ENCODE assay signal across 8 cellular contexts in the genomic region with DNA sequence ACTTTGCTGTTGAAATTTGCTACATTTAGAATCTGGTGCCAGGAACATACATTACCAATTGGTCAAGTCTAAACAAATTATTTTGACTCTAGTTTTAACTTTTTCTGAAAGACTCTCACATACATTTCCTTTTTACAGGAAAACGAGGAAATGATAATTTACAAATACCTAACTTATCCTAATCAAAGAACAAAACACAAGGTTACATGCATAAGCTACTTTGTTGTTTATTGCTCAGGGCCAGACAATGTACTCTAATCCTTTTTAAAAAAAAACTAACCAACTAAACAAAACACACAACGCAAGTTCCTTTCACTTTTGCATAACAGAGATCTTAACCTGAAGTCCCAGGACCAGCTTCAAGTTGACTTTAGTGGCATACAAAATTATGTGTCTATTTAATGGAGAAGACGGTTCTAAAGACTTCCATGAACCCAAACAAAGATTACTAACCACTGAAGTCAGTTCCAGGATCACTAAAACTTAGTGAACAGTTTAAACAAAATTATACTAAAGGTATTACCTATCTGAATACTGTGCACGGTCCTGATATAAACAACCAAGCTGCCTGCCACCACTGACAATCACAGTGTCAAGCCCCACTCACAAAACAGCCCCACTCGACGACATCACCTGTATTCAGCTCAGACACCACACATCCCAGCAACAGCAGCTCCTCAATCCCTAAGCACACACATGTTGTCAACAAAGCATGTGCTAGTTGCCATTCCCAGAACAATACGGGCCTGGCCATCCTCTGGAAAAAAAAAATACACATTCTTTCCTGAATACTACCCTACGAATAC. TPM values are rescaled to one million over a fixed set of nuclear protein-coding genes. Genes with fewer than 3 reads are reported as not detected.
A peak's percentile ranks its signal among the peaks of the same experiment; 100 is the strongest.
DNase-seq lines count a peak whose midpoint lies in the region; ATAC-seq and TF ChIP-seq lines count a peak whose summit lies in the region.

No MANE protein-coding gene starts in this region.

- H3K9me3 ChIP-seq in CD4-positive, alpha-beta memory T cell (ENCODE audit: control insufficient read depth in 1 of 2, low read length in 2 of 2), result no peaks in the 10 kb centered on the region

- peak overlapping the region; percentile 48 to 52 for H3K4me3 ChIP-seq in CD4-positive, alpha-beta memory T cell (ENCODE audit: low read length in 2 of 2)

- H3K27ac Mint-ChIP-seq in CD4-positive, alpha-beta memory T cell, result peak overlapping the region; percentile 91 to 97 (median 95)
- peak overlapping the region; percentile 85 to 97 for H3K27ac Mint-ChIP-seq in natural killer cell

- peak overlapping the region; percentile 66 for H3K27ac ChIP-seq in CD4-positive, alpha-beta memory T cell (ENCODE audit: low read depth, low read length)
- H3K27ac ChIP-seq in cingulate gyrus (ENCODE audit: low read depth, low read length), result peak overlapping the region; percentile 85

- no peak for TF ChIP-seq CTCF in natural killer cell (IDR thresholded peaks at IDR 0.05)

- H3K4me1 ChIP-seq in CD4-positive, alpha-beta memory T cell (ENCODE audit: insufficient read depth, low read length), result peaks cover 66% of the 10 kb centered on the region

- no peaks in the 10 kb centered on the region for H3K27me3 Mint-ChIP-seq in CD4-positive, alpha-beta memory T cell
- H3K27me3 Mint-ChIP-seq in natural killer cell (ENCODE audit: low read depth in 2 of 2), result no peaks in the 10 kb centered on the region

- intact Hi-C loops in CD4-positive, alpha-beta memory T cell (cut with micrococcal nuclease), result loop anchor here (2.0 to 5.0 kb wide), 2 partner anchors 29 to 317 kb away; partner anchors contain the start of gene SPOP
- intact Hi-C loops in natural killer cell (cut with micrococcal nuclease), result loop anchor here (10.0 kb wide), 1 partner anchor 135 kb away; no protein-coding TSS in a partner anchor

- no peaks in the 10 kb centered on the region for H3K9me3 Mint-ChIP-seq in CD4-positive, alpha-beta memory T cell
- no peaks in the 10 kb centered on the region for H3K9me3 Mint-ChIP-seq in natural killer cell

- CTCF ChIA-PET in CD4-positive, alpha-beta memory T cell (lab: Charles Lee; ENCODE audit: partially characterized antibody), result interaction anchor here (1.1 to 8.4 kb wide), 9 partner anchors 8 to 197 kb away, joined by 3 to 59 read pairs (median 4); no protein-coding TSS in a partner anchor

- H3K36me3 ChIP-seq in CD4-positive, alpha-beta memory T cell (ENCODE audit: insufficient read depth, low read length), result no peaks in the 10 kb centered on the region

- peaks cover 40 to 66% (median 53%) of the 10 kb centered on the region in 4 donors for H3K4me1 Mint-ChIP-seq in CD4-positive, alpha-beta memory T cell
- H3K4me1 Mint-ChIP-seq in natural killer cell, result peaks cover 48 to 49% of the 10 kb centered on the region in 2 donors

- POLR2A ChIA-PET in CD4-positive, alpha-beta memory T cell (lab: Charles Lee; ENCODE audit: partially characterized antibody), result interaction anchor here (0.9 to 8.1 kb wide), 13 partner anchors 8 to 349 kb away, joined by 3 to 197 read pairs (median 6); partner anchors contain the start of gene PHB1

- peak overlapping the region; percentile 88 to 95 (median 92) for H3K4me3 Mint-ChIP-seq in CD4-positive, alpha-beta memory T cell
- peak overlapping the region; percentile 86 for H3K4me3 Mint-ChIP-seq in natural killer cell

- ATAC-seq in natural killer cell, result no peak

- DNase-seq in CD4-positive, alpha-beta memory T cell, result peak in 4 of 5 donors; percentile 31 to 35 (median 32)
- DNase-seq in M059J (ENCODE audit: low read depth), result peak; percentile 24
- DNase-seq in natural killer cell, result no peak
- no peak for DNase-seq in T1000 (lab: John Stamatoyannopoulos, UW)
- no peak for DNase-seq in COR-L47 (lab: John Stamatoyannopoulos, UW)
- no peak for DNase-seq in globus pallidus (ENCODE audit: low spot score)
- no peak for DNase-seq in Kasumi-1 (lab: John Stamatoyannopoulos, UW)

- H3K36me3 Mint-ChIP-seq in CD4-positive, alpha-beta memory T cell, result peaks cover 0 to 10% of the 10 kb centered on the region in 2 donors
- no peaks in the 10 kb centered on the region for H3K36me3 Mint-ChIP-seq in natural killer cell

- no peaks in the 10 kb centered on the region for H3K27me3 ChIP-seq in CD4-positive, alpha-beta memory T cell (ENCODE audit: insufficient read depth, low read length)

RNA-seq across cellular contexts. Expression of gene ZNF652, which starts 1.9 kb away (rescaled TPM):
- total RNA-seq in CD4-positive, alpha-beta memory T cell, result 10 to 100 TPM; 64.2 to 68.6 TPM
- polyA plus RNA-seq in CD4-positive, alpha-beta memory T cell, result 10 to 100 TPM; 13.1 to 28.4 TPM
- 12.3 and 19.1 TPM in 2 replicates for total RNA-seq in M059J (2014; rRNA removed; shearing (Covaris generic))
- total RNA-seq in natural killer cell, result 10 to 100 TPM; 53.8 to 79.1 (median 73.3) TPM

RNA-seq across cellular contexts. Expression of gene PHB1, which starts 54.5 kb away (rescaled TPM):
- total RNA-seq in CD4-positive, alpha-beta memory T cell, result 10 to 100 TPM; 62.0 to 64.2 TPM
- polyA plus RNA-seq in CD4-positive, alpha-beta memory T cell, result 100 to 1,000 TPM; 153 to 202 TPM
- 153 and 155 TPM in 2 replicates for total RNA-seq in M059J (2014; rRNA removed; shearing (Covaris generic))
- 10 to 100 TPM; 49.6 to 66.2 (median 60.3) TPM for total RNA-seq in natural killer cell

Comparison
In these comparisons a context has a peak if more than half of its experiments do, and no peak if none do; other contexts are left out.
1. DNase-seq: peak in CD4-positive, alpha-beta memory T cell (4 of 5) and M059J (single experiment); none in natural killer cell (single experiment), T1000 (single experiment), COR-L47 (single experiment), globus pallidus (single experiment) and Kasumi-1 (0 of 2).